In the genomic region with DNA sequence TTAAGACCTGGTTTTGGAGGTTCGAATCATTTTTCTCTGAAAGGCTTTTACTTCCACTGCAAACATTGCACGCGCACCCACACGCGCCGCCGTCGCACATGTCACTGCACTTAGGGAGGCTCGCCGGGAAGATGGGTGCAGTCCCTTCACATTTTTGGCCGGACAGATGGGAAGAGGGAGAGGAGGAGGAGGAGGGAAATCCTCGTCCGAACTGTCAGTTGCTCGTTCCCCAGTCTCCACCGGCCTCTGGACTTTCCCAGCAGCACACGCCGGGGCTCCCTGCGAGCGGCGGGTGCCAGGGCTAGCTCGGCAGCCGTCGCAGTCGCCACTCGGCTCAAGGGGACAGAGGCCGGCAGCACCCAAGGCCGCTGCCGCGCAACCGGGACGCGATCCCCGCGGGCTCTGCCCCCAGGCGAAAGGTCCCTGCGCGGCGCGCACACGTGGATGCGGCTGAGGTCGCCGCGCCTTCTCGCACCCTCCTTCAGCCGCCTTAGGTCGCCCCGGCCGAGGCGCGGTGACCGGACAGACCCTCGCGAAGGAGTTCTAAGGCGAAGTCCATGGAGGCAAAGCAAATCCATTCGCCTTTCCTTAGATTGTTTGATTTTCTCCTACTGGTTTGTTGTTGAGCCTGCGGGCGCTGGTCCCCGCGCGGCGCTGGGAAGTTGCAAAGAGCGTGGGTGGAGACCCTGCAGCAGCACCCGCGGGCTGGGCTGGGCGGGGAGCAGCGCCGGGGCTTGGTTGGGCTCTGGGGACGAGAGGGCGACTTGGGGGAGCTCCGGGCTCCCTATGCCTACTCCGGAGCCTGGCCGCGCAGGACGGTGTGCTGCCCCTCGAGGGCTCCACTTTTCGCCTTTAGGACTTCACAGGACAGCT, we compare ENCODE assay signal across 1 cellular context.
A peak's percentile ranks its signal among the peaks of the same experiment; 100 is the strongest.
TF ChIP-seq lines count a peak whose summit lies in the region.

No MANE protein-coding gene starts in this region.

TF ChIP-seq in WTC11, 78 proteins besides CTCF, POLR2A, EP300 and RAD21 (continued from another document):
- TF ChIP-seq, protein P1, sequence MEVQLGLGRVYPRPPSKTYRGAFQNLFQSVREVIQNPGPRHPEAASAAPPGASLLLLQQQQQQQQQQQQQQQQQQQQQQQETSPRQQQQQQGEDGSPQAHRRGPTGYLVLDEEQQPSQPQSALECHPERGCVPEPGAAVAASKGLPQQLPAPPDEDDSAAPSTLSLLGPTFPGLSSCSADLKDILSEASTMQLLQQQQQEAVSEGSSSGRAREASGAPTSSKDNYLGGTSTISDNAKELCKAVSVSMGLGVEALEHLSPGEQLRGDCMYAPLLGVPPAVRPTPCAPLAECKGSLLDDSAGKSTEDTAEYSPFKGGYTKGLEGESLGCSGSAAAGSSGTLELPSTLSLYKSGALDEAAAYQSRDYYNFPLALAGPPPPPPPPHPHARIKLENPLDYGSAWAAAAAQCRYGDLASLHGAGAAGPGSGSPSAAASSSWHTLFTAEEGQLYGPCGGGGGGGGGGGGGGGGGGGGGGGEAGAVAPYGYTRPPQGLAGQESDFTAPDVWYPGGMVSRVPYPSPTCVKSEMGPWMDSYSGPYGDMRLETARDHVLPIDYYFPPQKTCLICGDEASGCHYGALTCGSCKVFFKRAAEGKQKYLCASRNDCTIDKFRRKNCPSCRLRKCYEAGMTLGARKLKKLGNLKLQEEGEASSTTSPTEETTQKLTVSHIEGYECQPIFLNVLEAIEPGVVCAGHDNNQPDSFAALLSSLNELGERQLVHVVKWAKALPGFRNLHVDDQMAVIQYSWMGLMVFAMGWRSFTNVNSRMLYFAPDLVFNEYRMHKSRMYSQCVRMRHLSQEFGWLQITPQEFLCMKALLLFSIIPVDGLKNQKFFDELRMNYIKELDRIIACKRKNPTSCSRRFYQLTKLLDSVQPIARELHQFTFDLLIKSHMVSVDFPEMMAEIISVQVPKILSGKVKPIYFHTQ (CRISPR knock-in tag; IDR thresholded peaks at IDR 0.05): no peak
- TF ChIP-seq KAT7 (CRISPR knock-in tag; IDR thresholded peaks at IDR 0.05; ENCODE audit: borderline replicate concordance): no peak
- no peak for TF ChIP-seq ZNF232 (CRISPR knock-in tag; IDR thresholded peaks at IDR 0.05)
- TF ChIP-seq SMAD4 (CRISPR knock-in tag; IDR thresholded peaks at IDR 0.05): no peak
- TF ChIP-seq, protein P2, sequence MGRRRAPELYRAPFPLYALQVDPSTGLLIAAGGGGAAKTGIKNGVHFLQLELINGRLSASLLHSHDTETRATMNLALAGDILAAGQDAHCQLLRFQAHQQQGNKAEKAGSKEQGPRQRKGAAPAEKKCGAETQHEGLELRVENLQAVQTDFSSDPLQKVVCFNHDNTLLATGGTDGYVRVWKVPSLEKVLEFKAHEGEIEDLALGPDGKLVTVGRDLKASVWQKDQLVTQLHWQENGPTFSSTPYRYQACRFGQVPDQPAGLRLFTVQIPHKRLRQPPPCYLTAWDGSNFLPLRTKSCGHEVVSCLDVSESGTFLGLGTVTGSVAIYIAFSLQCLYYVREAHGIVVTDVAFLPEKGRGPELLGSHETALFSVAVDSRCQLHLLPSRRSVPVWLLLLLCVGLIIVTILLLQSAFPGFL (CRISPR knock-in tag; IDR thresholded peaks at IDR 0.05; ENCODE audit: borderline replicate concordance): no peak
- TF ChIP-seq GTF2I (CRISPR knock-in tag; conservative IDR thresholded peaks at IDR 0.05): no peak
- no peak for TF ChIP-seq ATF6 (CRISPR knock-in tag; IDR thresholded peaks at IDR 0.05)
- TF ChIP-seq, protein P3, sequence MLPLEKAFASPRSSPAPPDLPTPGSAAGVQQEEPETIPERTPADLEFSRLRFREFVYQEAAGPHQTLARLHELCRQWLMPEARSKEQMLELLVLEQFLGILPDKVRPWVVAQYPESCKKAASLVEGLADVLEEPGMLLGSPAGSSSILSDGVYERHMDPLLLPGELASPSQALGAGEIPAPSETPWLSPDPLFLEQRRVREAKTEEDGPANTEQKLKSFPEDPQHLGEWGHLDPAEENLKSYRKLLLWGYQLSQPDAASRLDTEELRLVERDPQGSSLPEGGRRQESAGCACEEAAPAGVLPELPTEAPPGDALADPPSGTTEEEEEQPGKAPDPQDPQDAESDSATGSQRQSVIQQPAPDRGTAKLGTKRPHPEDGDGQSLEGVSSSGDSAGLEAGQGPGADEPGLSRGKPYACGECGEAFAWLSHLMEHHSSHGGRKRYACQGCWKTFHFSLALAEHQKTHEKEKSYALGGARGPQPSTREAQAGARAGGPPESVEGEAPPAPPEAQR (CRISPR knock-in tag; IDR thresholded peaks at IDR 0.05): no peak
- TF ChIP-seq, protein P4, sequence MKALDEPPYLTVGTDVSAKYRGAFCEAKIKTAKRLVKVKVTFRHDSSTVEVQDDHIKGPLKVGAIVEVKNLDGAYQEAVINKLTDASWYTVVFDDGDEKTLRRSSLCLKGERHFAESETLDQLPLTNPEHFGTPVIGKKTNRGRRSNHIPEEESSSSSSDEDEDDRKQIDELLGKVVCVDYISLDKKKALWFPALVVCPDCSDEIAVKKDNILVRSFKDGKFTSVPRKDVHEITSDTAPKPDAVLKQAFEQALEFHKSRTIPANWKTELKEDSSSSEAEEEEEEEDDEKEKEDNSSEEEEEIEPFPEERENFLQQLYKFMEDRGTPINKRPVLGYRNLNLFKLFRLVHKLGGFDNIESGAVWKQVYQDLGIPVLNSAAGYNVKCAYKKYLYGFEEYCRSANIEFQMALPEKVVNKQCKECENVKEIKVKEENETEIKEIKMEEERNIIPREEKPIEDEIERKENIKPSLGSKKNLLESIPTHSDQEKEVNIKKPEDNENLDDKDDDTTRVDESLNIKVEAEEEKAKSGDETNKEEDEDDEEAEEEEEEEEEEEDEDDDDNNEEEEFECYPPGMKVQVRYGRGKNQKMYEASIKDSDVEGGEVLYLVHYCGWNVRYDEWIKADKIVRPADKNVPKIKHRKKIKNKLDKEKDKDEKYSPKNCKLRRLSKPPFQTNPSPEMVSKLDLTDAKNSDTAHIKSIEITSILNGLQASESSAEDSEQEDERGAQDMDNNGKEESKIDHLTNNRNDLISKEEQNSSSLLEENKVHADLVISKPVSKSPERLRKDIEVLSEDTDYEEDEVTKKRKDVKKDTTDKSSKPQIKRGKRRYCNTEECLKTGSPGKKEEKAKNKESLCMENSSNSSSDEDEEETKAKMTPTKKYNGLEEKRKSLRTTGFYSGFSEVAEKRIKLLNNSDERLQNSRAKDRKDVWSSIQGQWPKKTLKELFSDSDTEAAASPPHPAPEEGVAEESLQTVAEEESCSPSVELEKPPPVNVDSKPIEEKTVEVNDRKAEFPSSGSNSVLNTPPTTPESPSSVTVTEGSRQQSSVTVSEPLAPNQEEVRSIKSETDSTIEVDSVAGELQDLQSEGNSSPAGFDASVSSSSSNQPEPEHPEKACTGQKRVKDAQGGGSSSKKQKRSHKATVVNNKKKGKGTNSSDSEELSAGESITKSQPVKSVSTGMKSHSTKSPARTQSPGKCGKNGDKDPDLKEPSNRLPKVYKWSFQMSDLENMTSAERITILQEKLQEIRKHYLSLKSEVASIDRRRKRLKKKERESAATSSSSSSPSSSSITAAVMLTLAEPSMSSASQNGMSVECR (CRISPR knock-in tag; IDR thresholded peaks at IDR 0.05; ENCODE audit: borderline replicate concordance): no peak; the same call in 1 of the 2 replicates
- TF ChIP-seq, protein P5, sequence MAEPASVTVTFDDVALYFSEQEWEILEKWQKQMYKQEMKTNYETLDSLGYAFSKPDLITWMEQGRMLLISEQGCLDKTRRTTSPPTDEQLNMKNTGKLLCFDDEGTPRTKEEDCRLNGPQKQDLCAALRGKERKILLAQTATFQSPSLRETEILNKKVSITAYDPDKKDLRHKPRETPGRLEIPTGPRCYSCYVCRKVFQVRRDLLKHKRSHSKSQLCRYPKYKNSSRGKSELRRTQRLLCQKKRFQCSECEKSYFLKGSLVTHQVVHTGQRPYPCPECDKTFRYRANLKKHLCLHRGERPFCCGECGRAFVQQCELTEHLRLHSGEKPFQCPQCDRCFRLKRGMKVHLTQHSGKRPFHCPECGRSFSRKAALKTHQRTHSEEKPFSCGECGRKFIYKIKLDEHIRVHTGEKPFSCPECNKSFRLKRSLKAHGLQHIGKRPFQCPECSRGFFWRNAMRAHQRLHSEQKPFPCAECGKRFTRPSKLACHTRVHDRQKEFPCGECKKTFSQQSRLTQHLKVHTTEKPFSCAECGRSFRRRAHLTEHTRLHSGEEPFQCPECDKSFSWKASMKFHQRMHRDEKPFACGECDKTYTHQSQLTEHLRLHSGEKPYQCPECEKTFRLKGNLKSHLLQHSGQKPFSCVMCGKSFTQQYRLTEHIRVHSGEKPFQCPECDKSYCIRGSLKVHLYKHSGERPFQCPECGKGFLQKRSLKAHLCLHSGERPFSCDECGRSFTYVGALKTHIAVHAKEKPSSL (CRISPR knock-in tag; conservative IDR thresholded peaks at IDR 0.05): no peak
- no peak for TF ChIP-seq ZNF512 (CRISPR knock-in tag; IDR thresholded peaks at IDR 0.05; ENCODE audit: borderline replicate concordance)
- TF ChIP-seq MYBL2 (CRISPR knock-in tag; IDR thresholded peaks at IDR 0.05): peak; percentile 30; the same call in 1 of the 2 replicates
- no peak for TF ChIP-seq E2F1 (CRISPR knock-in tag; IDR thresholded peaks at IDR 0.05)
- TF ChIP-seq HMGA2 (CRISPR knock-in tag; IDR thresholded peaks at IDR 0.05): no peak
- TF ChIP-seq JAZF1 (CRISPR knock-in tag; IDR thresholded peaks at IDR 0.05): no peak
TF ChIP-seq in WTC11: peak in this region for 6.
